12 cellular contexts compared by ENCODE assay signal in genomic region chr5:167814828-167815227, GRCh38.
A peak's percentile ranks its signal among the peaks of the same experiment; 100 is the strongest.
DNase-seq lines count a peak whose midpoint lies in the region; ATAC-seq and TF ChIP-seq lines count a peak whose summit lies in the region.
"Had no signal": no experiment of that assay in that cellular context is flagged by ENCODE, and none has a peak within 500 bp of the region (broad histone marks: within the 10 kb centered on the region; RNA-seq: fewer than 3 reads in every experiment).

No MANE protein-coding gene starts in this region.

- no peaks in the 10 kb centered on the region for H3K36me3 ChIP-seq in neural progenitor cell
- H3K36me3 ChIP-seq: HAP-1 had no signal

- H3K4me1 Mint-ChIP-seq in neural progenitor cell: peaks cover 60% of the 10 kb centered on the region

- peaks cover 2% of the 10 kb centered on the region for H3K9me3 Mint-ChIP-seq in neural progenitor cell

- no peaks in the 10 kb centered on the region for H4K20me1 ChIP-seq in neural progenitor cell (ENCODE audit: low read depth)

- no peak overlapping the region for H3K4me3 Mint-ChIP-seq in neural progenitor cell

- no peaks in the 10 kb centered on the region for H3K79me2 ChIP-seq in neural progenitor cell (ENCODE audit: low read depth)

- H3K9me3 ChIP-seq in neural progenitor cell (ENCODE audit: low read depth): no peaks in the 10 kb centered on the region
- H3K9me3 ChIP-seq: HAP-1 had no signal

- DNase-seq in HK-2 (ENCODE audit: unreplicated experiment) (peak; percentile 60), amniotic epithelial cell (ENCODE audit: low read depth) (peak; percentile 98), foreskin melanocyte (peak; percentile 90), smooth muscle cell of the brain vasculature (ENCODE audit: low read depth, low spot score) (peak; percentile 82), DMS79 treated with DMSO at 0.1 percent for 48 hours (lab: John Stamatoyannopoulos, UW) (no peak), NCI-H128 (lab: John Stamatoyannopoulos, UW; ENCODE audit: unreplicated experiment) (no peak), neural progenitor cell (ENCODE audit: low spot score) (no peak)
- DNase-seq: activated CD4-positive, CD25-positive, alpha-beta regulatory T cell treated with anti-CD3 and anti-CD28 coated beads, Interleukin-2, amount 50 U/mL, for 72 hours; effector CD4-positive, alpha-beta T cell had no signal

- peaks cover 10% of the 10 kb centered on the region for H3K36me3 Mint-ChIP-seq in neural progenitor cell

- no peak for TF ChIP-seq CTCF in neural progenitor cell (IDR thresholded peaks at IDR 0.05)

- peaks cover 3% of the 10 kb centered on the region for H3K27me3 Mint-ChIP-seq in neural progenitor cell (ENCODE audit: insufficient read depth, low read depth)

- H3K27me3 ChIP-seq in neural progenitor cell: peaks cover 13% of the 10 kb centered on the region

- no peak overlapping the region for H3K27ac Mint-ChIP-seq in neural progenitor cell

- H3K27ac ChIP-seq in neural progenitor cell: no peak overlapping the region

- H3K4me3 ChIP-seq in neural progenitor cell: no peak overlapping the region
- H3K4me3 ChIP-seq: HAP-1 had no signal

- peaks cover 5% of the 10 kb centered on the region for H3F3A ChIP-seq in neural progenitor cell (ENCODE audit: low read depth)

- H2AFZ ChIP-seq in neural progenitor cell (replicated peaks): no peak overlapping the region

- no peak overlapping the region for H3K9ac ChIP-seq in neural progenitor cell

- H3K4me2 ChIP-seq in neural progenitor cell: no peak overlapping the region

- no peak for ATAC-seq in GM18873 (IDR thresholded peaks at IDR 0.05; ENCODE audit: low FRiP score, unreplicated experiment)
- ATAC-seq: Panc1 had no signal

- peaks cover 12% of the 10 kb centered on the region for H3K4me1 ChIP-seq in neural progenitor cell
- H3K4me1 ChIP-seq: HAP-1 had no signal

Comparison
In these comparisons a context has a peak if more than half of its experiments do, and no peak if none do; other contexts are left out.
1. DNase-seq: peak in HK-2 (single experiment), amniotic epithelial cell (single experiment), foreskin melanocyte (single experiment) and smooth muscle cell of the brain vasculature (single experiment); none in DMS79 treated with DMSO at 0.1 percent for 48 hours (single experiment), NCI-H128 (single experiment) and neural progenitor cell (single experiment).